In genomic region chr7:131109757-131110293, GRCh38 we compare ENCODE assay signal across 8 cellular contexts.
DNase-seq lines count a peak whose midpoint lies in the region; ATAC-seq and TF ChIP-seq lines count a peak whose summit lies in the region.

No MANE protein-coding gene starts in this region.

- H3K4me1 ChIP-seq in hepatocyte (ENCODE audit: insufficient read depth) = peaks cover 23% of the 10 kb centered on the region

- peaks cover 43% of the 10 kb centered on the region for H3K27me3 ChIP-seq in hepatocyte

- H3K27me3 Mint-ChIP-seq in CD14-positive monocyte (ENCODE audit: low read depth in 3 of 3) = peaks cover 12 to 14% (median 13%) of the 10 kb centered on the region in 3 donors

- in situ Hi-C loops in astrocyte of the cerebellum (cut with HindIII; ENCODE audit: low sequenced_read_pairs) = no loop called here

- H3K27ac ChIP-seq in hepatocyte = peak overlapping the region; percentile 21

- DNase-seq in CD14-positive monocyte (ENCODE audit: low spot score) (peak; percentile 81), GM20000 (ENCODE audit: low spot score) (peak; percentile 76), NAMALWA (ENCODE audit: low spot score) (peak; percentile 85), T-helper 2 cell (peak; percentile 46 to 95 (median 66)), astrocyte of the cerebellum (ENCODE audit: low read depth) (no peak), hepatocyte (ENCODE audit: low spot score) (peak; percentile 87), retinal pigment epithelial cell (ENCODE audit: low read depth) (no peak)

- ATAC-seq in GM18858 (IDR thresholded peaks at IDR 0.05; ENCODE audit: unreplicated experiment) = no peak

- no peaks in the 10 kb centered on the region for H3K9me3 ChIP-seq in hepatocyte (ENCODE audit: low read depth)

- H3K36me3 ChIP-seq in hepatocyte (replicated peaks; ENCODE audit: insufficient read depth, low read depth) = no peaks in the 10 kb centered on the region

- H3K36me3 Mint-ChIP-seq in CD14-positive monocyte = peaks cover 8 to 9% of the 10 kb centered on the region in 2 donors

- H3K4me2 ChIP-seq in hepatocyte = peak overlapping the region; percentile 99

- intact Hi-C loops in CD14-positive monocyte (cut with micrococcal nuclease) = loop anchor here (5.0 to 10.0 kb wide), 4 partner anchors 77 to 315 kb away; partner anchors contain the start of gene MKLN1 (in 1 of the 2)

- H3K4me3 Mint-ChIP-seq in CD14-positive monocyte = peak overlapping the region; percentile 85 to 99

- 1% methylated on average over 24 of the region's 37 CpGs for WGBS in hepatocyte (ENCODE audit: low lambda C conversion rate, missing lambda C conversion rate)

- H3K79me2 ChIP-seq in hepatocyte = peaks cover 9% of the 10 kb centered on the region

- peaks cover 0 to 4% (median 0%) of the 10 kb centered on the region in 7 donors for H3K9me3 Mint-ChIP-seq in CD14-positive monocyte

- H3K4me1 Mint-ChIP-seq in CD14-positive monocyte = peaks cover 43% of the 10 kb centered on the region

- no peak for TF ChIP-seq CTCF in CD14-positive monocyte (IDR thresholded peaks at IDR 0.05)
- no peak for TF ChIP-seq CTCF in GM20000 (IDR thresholded peaks at IDR 0.05; ENCODE audit: extremely low read depth, missing control alignments)
- TF ChIP-seq CTCF in astrocyte of the cerebellum (IDR thresholded peaks at IDR 0.05; ENCODE audit: low read depth, low read length, missing control alignments) = no peak
- no peak for TF ChIP-seq CTCF in hepatocyte (IDR thresholded peaks at IDR 0.05; ENCODE audit: poor library complexity)
- TF ChIP-seq CTCF in retinal pigment epithelial cell (conservative IDR thresholded peaks at IDR 0.05; ENCODE audit: low read depth, low read length) = no peak

- peak overlapping the region; percentile 38 for H3K4me3 ChIP-seq in astrocyte of the cerebellum (ENCODE audit: low read depth, low read length)
- peak overlapping the region; percentile 9 for H3K4me3 ChIP-seq in hepatocyte
- H3K4me3 ChIP-seq in retinal pigment epithelial cell (ENCODE audit: low read length) = peak overlapping the region; percentile 59

- no peaks in the 10 kb centered on the region for H4K20me1 ChIP-seq in hepatocyte (ENCODE audit: insufficient read depth, poor library complexity, severe bottlenecking)

- H3K27ac Mint-ChIP-seq in CD14-positive monocyte = peak overlapping the region in 6 of 7 donors; percentile 76 to 95 (median 90)

- peak overlapping the region; percentile 54 for H2AFZ ChIP-seq in hepatocyte

- H3K9me2 ChIP-seq in hepatocyte (replicated peaks; ENCODE audit: insufficient read depth) = no peaks in the 10 kb centered on the region

Comparison
In these comparisons a context has a peak if more than half of its experiments do, and no peak if none do; other contexts are left out.
1. DNase-seq: peak in CD14-positive monocyte (single experiment), GM20000 (single experiment), NAMALWA (single experiment), T-helper 2 cell (5 of 5) and hepatocyte (single experiment); none in astrocyte of the cerebellum (single experiment) and retinal pigment epithelial cell (single experiment).
2. H3K4me3 ChIP-seq: peak in every context shown above with its lines; median percentile 59 in retinal pigment epithelial cell; 38 in astrocyte of the cerebellum; 9 in hepatocyte.